Comparison of ENCODE assay signal across 9 cellular contexts in the genomic region with DNA sequence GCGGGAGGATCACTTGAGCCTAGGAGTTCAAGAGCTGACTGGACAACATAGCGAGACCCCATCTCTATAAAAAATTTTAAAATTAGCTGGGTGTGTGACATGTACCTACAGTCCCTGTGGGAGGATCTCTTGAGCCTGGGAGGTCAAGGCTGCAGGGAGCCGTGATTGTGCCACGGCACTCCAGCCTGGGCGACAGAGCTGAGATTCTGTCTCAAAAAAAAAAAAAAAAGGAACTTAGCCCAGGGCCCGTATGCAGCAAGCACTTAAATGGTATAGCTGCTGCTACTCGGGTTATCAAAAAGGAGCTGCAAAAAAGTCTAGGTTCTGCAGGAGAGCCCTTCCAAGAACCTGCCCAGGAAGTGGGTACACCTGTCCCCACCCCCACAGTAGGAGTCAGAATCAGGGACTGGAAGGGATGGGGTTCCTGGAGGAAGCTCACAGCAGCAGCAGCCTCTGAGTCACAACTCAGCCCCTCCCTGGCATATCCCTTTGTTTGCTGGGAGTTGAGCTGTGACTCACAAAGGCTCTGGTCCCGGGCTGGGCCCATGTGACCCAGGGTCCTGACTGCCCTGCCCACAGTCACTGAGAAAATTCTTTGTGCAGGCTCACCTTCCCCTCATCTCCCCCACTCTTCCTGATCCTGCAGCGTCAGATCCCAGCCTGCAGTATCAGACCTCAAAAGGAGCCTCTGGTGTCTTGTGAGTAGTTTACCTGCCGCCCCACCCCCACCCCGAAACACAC. TPM values are rescaled to one million over a fixed set of nuclear protein-coding genes. Genes with fewer than 3 reads are reported as not detected.
A peak's percentile ranks its signal among the peaks of the same experiment; 100 is the strongest.
DNase-seq lines count a peak whose midpoint lies in the region; ATAC-seq lines count a peak whose summit lies in the region.
"Had no signal": no experiment of that assay in that cellular context is flagged by ENCODE, and none has a peak within 500 bp of the region (broad histone marks: within the 10 kb centered on the region; RNA-seq: fewer than 3 reads in every experiment).

A gene with protein sequence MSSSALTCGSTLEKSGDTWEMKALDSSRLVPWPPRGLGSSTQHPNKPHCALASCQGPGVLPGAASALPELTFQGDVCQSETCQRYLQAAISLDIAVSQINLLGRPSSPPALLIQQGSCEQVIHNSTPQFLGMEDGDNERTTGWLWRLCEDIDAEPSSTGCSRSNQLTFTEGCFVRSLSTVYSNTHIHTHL (plus strand): TSS at position 576 of the 741 bp plus-strand sequence. CDS start 13,031 bp downstream, outside the sequence.

- no peaks in the 10 kb centered on the region for H3K9me3 ChIP-seq in SJCRH30 (replicated peaks)
- H3K9me3 ChIP-seq in neuron (ENCODE audit: low read length) = peaks cover 1% of the 10 kb centered on the region

- no peak for ATAC-seq in GM19395 (IDR thresholded peaks at IDR 0.05; ENCODE audit: unreplicated experiment)
- no peak for ATAC-seq in HG03378 (IDR thresholded peaks at IDR 0.05; ENCODE audit: unreplicated experiment)

- H3K4me3 Mint-ChIP-seq in activated naive CD4-positive, alpha-beta T cell treated with anti-CD3 and anti-CD28 coated beads for 36 hours = no peak within 1 kb of the TSS
- H3K4me3 Mint-ChIP-seq: activated naive CD8-positive, alpha-beta T cell had no signal

- peak; percentile 25 for DNase-seq in activated naive CD4-positive, alpha-beta T cell treated with anti-CD3 and anti-CD28 coated beads for 36 hours
- DNase-seq in activated naive CD4-positive, alpha-beta T cell (lab: John Stamatoyannopoulos, UW) = no peak
- DNase-seq in SJCRH30 = peak; percentile 72 to 74
- DNase-seq in fibroblast of the conjunctiva (ENCODE audit: low read depth) = peak; percentile 68
- no peak for DNase-seq in NCI-H1930 (lab: John Stamatoyannopoulos, UW)

- peak within 1 kb of the TSS; percentile 6 for H2AFZ ChIP-seq in neuron (ENCODE audit: low read depth, low read length)

- no peaks in the 10 kb centered on the region for H3K9me3 Mint-ChIP-seq in activated naive CD4-positive, alpha-beta T cell treated with anti-CD3 and anti-CD28 coated beads for 36 hours

- peaks cover 12% of the 10 kb centered on the region for H3K4me1 ChIP-seq in SJCRH30
- H3K4me1 ChIP-seq in neuron (ENCODE audit: insufficient read depth, low read length) = peaks cover 10% of the 10 kb centered on the region

- intact Hi-C loops in activated naive CD4-positive, alpha-beta T cell treated with anti-CD3 and anti-CD28 coated beads for 36 hours (cut with micrococcal nuclease) = no loop called here

- no peak within 1 kb of the TSS for H3K27ac Mint-ChIP-seq in activated naive CD4-positive, alpha-beta T cell treated with anti-CD3 and anti-CD28 coated beads for 36 hours
- H3K27ac Mint-ChIP-seq: activated naive CD8-positive, alpha-beta T cell had no signal

- no peak within 1 kb of the TSS for H3K4me3 ChIP-seq in SJCRH30
- no peak within 1 kb of the TSS for H3K4me3 ChIP-seq in neuron (ENCODE audit: low read length)

- no peaks in the 10 kb centered on the region for H3K36me3 ChIP-seq in SJCRH30
- H3K36me3 ChIP-seq in neuron (ENCODE audit: insufficient read depth, low read length) = no peaks in the 10 kb centered on the region

- H3K27me3 ChIP-seq in SJCRH30 (no peaks in the 10 kb centered on the region), neuron (ENCODE audit: insufficient read depth, low read length) (no peaks in the 10 kb centered on the region)

- peak within 1 kb of the TSS; percentile 50 for H3K27ac ChIP-seq in SJCRH30

- H3K4me1 Mint-ChIP-seq in activated naive CD4-positive, alpha-beta T cell treated with anti-CD3 and anti-CD28 coated beads for 36 hours (ENCODE audit: low read depth) = no peaks in the 10 kb centered on the region

- no peaks in the 10 kb centered on the region for H3K36me3 Mint-ChIP-seq in activated naive CD4-positive, alpha-beta T cell treated with anti-CD3 and anti-CD28 coated beads for 36 hours (ENCODE audit: low read depth)
- H3K36me3 Mint-ChIP-seq: activated naive CD8-positive, alpha-beta T cell had no signal

- CTCF ChIA-PET in activated naive CD4-positive, alpha-beta T cell treated with anti-CD3 and anti-CD28 coated beads for 36 hours (lab: Charles Lee) = no interaction called here

- H3K27me3 Mint-ChIP-seq in activated naive CD4-positive, alpha-beta T cell treated with anti-CD3 and anti-CD28 coated beads for 36 hours (ENCODE audit: low read depth) = peaks cover 7% of the 10 kb centered on the region

RNA-seq across cellular contexts. Expression of the gene that starts here (rescaled TPM):
- total RNA-seq in activated naive CD4-positive, alpha-beta T cell treated with anti-CD3 and anti-CD28 coated beads for 36 hours = not detected
- 0.10 TPM in 1 of 2 replicates, not detected in the other for total RNA-seq in SJCRH30 (2014; rRNA removed; shearing (Covaris generic))

Comparison
In these comparisons a context has a peak if more than half of its experiments do, and no peak if none do; other contexts are left out.
1. Peak in DNase-seq in activated naive CD4-positive, alpha-beta T cell treated with anti-CD3 and anti-CD28 coated beads for 36 hours; RNA of the gene not detected or under 1 TPM.
2. Peak in DNase-seq and H3K27ac ChIP-seq in SJCRH30; RNA of the gene not detected or under 1 TPM.